In genomic region chr17:8283356-8283755, GRCh38 we compare ENCODE assay signal across 1 cellular context.
TF ChIP-seq lines count a peak whose summit lies in the region.

No MANE protein-coding gene starts in this region.

TF ChIP-seq in IMR-90, 13 proteins besides CTCF, POLR2A, EP300 and RAD21:
- TF ChIP-seq RFX5 (IDR thresholded peaks at IDR 0.05; ENCODE audit: low read depth, low read length) (no peak), MAFK (IDR thresholded peaks at IDR 0.05; ENCODE audit: low read depth, low read length) (no peak), SMC3 (IDR thresholded peaks at IDR 0.05; ENCODE audit: low read depth, low read length) (no peak), CEBPB (IDR thresholded peaks at IDR 0.05; ENCODE audit: low read depth, low read length) (no peak), FOS (IDR thresholded peaks at IDR 0.05; ENCODE audit: low read depth, low read length) (no peak), BHLHE40 (IDR thresholded peaks at IDR 0.05; ENCODE audit: low read depth, low read length) (no peak), CHD1 (IDR thresholded peaks at IDR 0.05; ENCODE audit: low read depth, low read length) (no peak), NFE2L2 (IDR thresholded peaks at IDR 0.05; ENCODE audit: low read depth, low read length) (no peak), MAZ (IDR thresholded peaks at IDR 0.05; ENCODE audit: borderline replicate concordance, low read depth, low read length) (no peak)
